Comparison of ENCODE assay signal across 9 cellular contexts in the genomic region with DNA sequence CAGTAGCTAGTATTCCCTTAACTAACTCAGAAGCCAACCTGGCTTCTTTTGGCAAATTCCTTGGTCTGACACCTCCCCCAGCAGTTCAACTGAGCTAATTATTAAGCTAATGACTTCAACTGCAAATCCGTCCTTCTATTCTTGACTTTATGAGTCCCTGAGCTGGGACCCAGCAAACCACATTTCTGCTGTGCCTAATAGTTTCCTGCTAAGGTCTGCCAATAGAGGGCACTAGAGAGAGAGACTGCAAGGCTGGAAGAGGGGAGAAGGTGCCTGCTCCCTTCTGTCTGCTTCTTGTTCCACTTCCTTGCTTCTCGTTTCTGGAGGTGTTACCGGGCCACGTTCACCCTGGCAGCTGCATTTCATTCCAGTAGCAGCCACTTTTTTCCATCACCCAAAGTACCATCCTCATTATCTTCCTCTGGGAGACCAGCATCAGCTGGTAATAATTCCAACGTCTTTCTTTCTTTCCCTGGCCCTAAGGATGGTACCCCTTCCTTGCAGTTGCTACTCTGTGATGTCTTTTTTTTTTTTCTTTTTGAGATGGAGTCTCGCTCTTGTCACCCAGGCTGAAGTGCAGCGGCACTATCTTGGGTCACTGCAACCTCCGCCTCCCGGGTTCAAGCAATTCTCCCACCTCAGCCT.
DNase-seq lines count a peak whose midpoint lies in the region; ATAC-seq, FAIRE-seq and TF ChIP-seq lines count a peak whose summit lies in the region.
"Had no signal": no experiment of that assay in that cellular context is flagged by ENCODE, and none has a peak within 500 bp of the region (broad histone marks: within the 10 kb centered on the region; RNA-seq: fewer than 3 reads in every experiment).

No MANE protein-coding gene starts in this region.

- FAIRE-seq in HepG2 (lab: Jason Lieb, UNC): peak; percentile 92

- no peak for TF ChIP-seq POLR2A in HepG2 (IDR thresholded peaks at IDR 0.05; ENCODE audit: insufficient read depth in 1 of 2, low read depth in 2 of 2, low read length in 2 of 2)
- no peak for TF ChIP-seq POLR2A in vagina (IDR thresholded peaks at IDR 0.05)

- H3K9me2 ChIP-seq in OCI-LY1 (ENCODE audit: low read depth, low read length): no peaks in the 10 kb centered on the region

- H3K36me3 Mint-ChIP-seq in activated T-helper 2 cell treated with anti-CD3 and anti-CD28 coated beads, Interferon-gamma antibody, Interleukin-2, Interleukin-4, amounts not matched to agents 10 μg/mL and 5 μg/mL and 100 μg/mL, durations not matched to agents 14 hours and 24 hours and 36 hours (ENCODE audit: low read depth): no peaks in the 10 kb centered on the region
- H3K36me3 Mint-ChIP-seq: IgD-negative memory B cell had no signal

- no peak for TF ChIP-seq EP300 in HepG2 (IDR thresholded peaks at IDR 0.05; ENCODE audit: low read depth in 2 of 2, low read length in 2 of 2)
- TF ChIP-seq EP300 in HepG2 (CRISPR knock-in tag; IDR thresholded peaks at IDR 0.05; ENCODE audit: borderline replicate concordance): no peak

- H3K36me3 ChIP-seq in OCI-LY1 (ENCODE audit: insufficient read depth, low read length) (no peaks in the 10 kb centered on the region), HepG2 (replicated peaks in 1 of 2; ENCODE audit: control insufficient read depth in 1 of 2, insufficient read depth in 2 of 2, low read length in 2 of 2) (no peaks in the 10 kb centered on the region), vagina (no peaks in the 10 kb centered on the region)

- TF ChIP-seq RAD21 in HepG2 (CRISPR knock-in tag; IDR thresholded peaks at IDR 0.05): no peak

- H3K4me3 Mint-ChIP-seq in activated T-helper 2 cell treated with anti-CD3 and anti-CD28 coated beads, Interferon-gamma antibody, Interleukin-2, Interleukin-4, amounts not matched to agents 10 μg/mL and 5 μg/mL and 100 μg/mL, durations not matched to agents 14 hours and 24 hours and 36 hours (ENCODE audit: low read depth): no peak overlapping the region

- H2AFZ ChIP-seq in OCI-LY1 (ENCODE audit: low read length) (no peak overlapping the region), HepG2 (ENCODE audit: low read length) (no peak overlapping the region)

- BruUV-seq in HepG2 (replicated peaks; lab: Mats Ljungman, UMichigan): no TSS peak

- no peaks in the 10 kb centered on the region for H3F3A ChIP-seq in OCI-LY1 (ENCODE audit: insufficient read depth, low read length)

- no peaks in the 10 kb centered on the region for H3K27me3 ChIP-seq in OCI-LY1 (ENCODE audit: insufficient read depth, low read length)
- H3K27me3 ChIP-seq in HepG2 (ENCODE audit: control insufficient read depth in 1 of 2, insufficient read depth in 2 of 2, low read length in 2 of 2): peaks cover 0 to 12% of the 10 kb centered on the region in 2 experiments; a peak in 2 of 5 replicates
- H3K27me3 ChIP-seq in vagina: no peaks in the 10 kb centered on the region

- H3K4me2 ChIP-seq in OCI-LY1 (ENCODE audit: low read length): no peak overlapping the region
- no peak overlapping the region for H3K4me2 ChIP-seq in HepG2 (ENCODE audit: low read depth, low read length)

- H3K27ac ChIP-seq in OCI-LY1 (ENCODE audit: low read depth, low read length, poor library complexity, severe bottlenecking): no peak overlapping the region
- H3K27ac ChIP-seq in coronary artery: no peak overlapping the region
- no peak overlapping the region for H3K27ac ChIP-seq in HepG2 (ENCODE audit: extremely low read length, insufficient read depth, low read length)
- peak overlapping the region; percentile 88 for H3K27ac ChIP-seq in vagina

- peak; percentile 92 for ATAC-seq in HepG2

- H3K4me3 ChIP-seq in AG10803 (ENCODE audit: low read length) (no peak overlapping the region), OCI-LY1 (ENCODE audit: low read depth, low read length, poor library complexity, severe bottlenecking) (no peak overlapping the region), coronary artery (no peak overlapping the region), HepG2 (replicated peaks in 1 of 3; ENCODE audit: insufficient read depth in 1 of 3, low read depth in 2 of 3, low read length in 3 of 3) (no peak overlapping the region), vagina (no peak overlapping the region)

- in situ Hi-C loops in HepG2 (cut with HindIII; ENCODE audit: extremely low pct_ligation_motif_present, low pct_unique_long_range_greater_than_20kb): no loop called here

- no peaks in the 10 kb centered on the region for H3K9me3 Mint-ChIP-seq in activated T-helper 2 cell treated with anti-CD3 and anti-CD28 coated beads, Interferon-gamma antibody, Interleukin-2, Interleukin-4, amounts not matched to agents 10 μg/mL and 5 μg/mL and 100 μg/mL, durations not matched to agents 14 hours and 24 hours and 36 hours

- H3K9me3 ChIP-seq in OCI-LY1 (ENCODE audit: low read length) (no peaks in the 10 kb centered on the region), HepG2 (ENCODE audit: low read length) (no peaks in the 10 kb centered on the region), vagina (no peaks in the 10 kb centered on the region)

- intact Hi-C loops in HepG2 (cut with micrococcal nuclease; ENCODE audit: unreplicated experiment): loop anchor here (1.0 kb wide), 1 partner anchor 62 kb away; no protein-coding TSS in a partner anchor
- intact Hi-C loops in vagina (cut with DNase I): no loop called here
- intact Hi-C loops in activated T-helper 2 cell treated with anti-CD3 and anti-CD28 coated beads, Interferon-gamma antibody, Interleukin-2, Interleukin-4, amounts not matched to agents 10 μg/mL and 5 μg/mL and 100 μg/mL, durations not matched to agents 14 hours and 24 hours and 36 hours (cut with micrococcal nuclease): loop anchor here (1.0 to 5.0 kb wide), 2 partner anchors 62 to 106 kb away; no protein-coding TSS in a partner anchor

- H3K9ac ChIP-seq in OCI-LY1 (ENCODE audit: low read length) (no peak overlapping the region), HepG2 (ENCODE audit: insufficient read depth, low read depth, low read length) (no peak overlapping the region)

- H3K27me3 Mint-ChIP-seq in activated T-helper 2 cell treated with anti-CD3 and anti-CD28 coated beads, Interferon-gamma antibody, Interleukin-2, Interleukin-4, amounts not matched to agents 10 μg/mL and 5 μg/mL and 100 μg/mL, durations not matched to agents 14 hours and 24 hours and 36 hours (ENCODE audit: low read depth): peaks cover 6% of the 10 kb centered on the region

- POLR2A ChIA-PET in HepG2 (lab: Yijun Ruan, JAX): no interaction called here

- WGBS in HepG2 (ENCODE audit: low lambda C conversion rate): 38% methylated on average over 9 of the region's 9 CpGs

- CTCF ChIA-PET in HepG2 (lab: Yijun Ruan, JAX; ENCODE audit: low intra/inter-chr PET ratio, low total read pairs): interaction anchor here (1.5 kb wide), 1 partner anchor 63 kb away, joined by 9 read pairs; no protein-coding TSS in a partner anchor

- DNase-seq in AG10803 (ENCODE audit: low read depth): peak; percentile 66
- peak; percentile 44 for DNase-seq in HPDE6-E6E7 (ENCODE audit: extremely low spot score)
- no peak for DNase-seq in coronary artery (ENCODE audit: low spot score)
- DNase-seq in HepG2 (ENCODE audit: low spot score): peak; percentile 59
- no peak for DNase-seq in vagina (ENCODE audit: extremely low spot score in 2 of 2)
- DNase-seq in activated T-helper 2 cell treated with anti-CD3 and anti-CD28 coated beads, Interferon-gamma antibody, Interleukin-2, Interleukin-4, amounts not matched to agents 10 μg/mL and 5 μg/mL and 100 μg/mL, durations not matched to agents 14 hours and 24 hours and 36 hours (ENCODE audit: low spot score): no peak

- H4K20me1 ChIP-seq in OCI-LY1 (ENCODE audit: insufficient read depth, low read length) (no peaks in the 10 kb centered on the region), HepG2 (ENCODE audit: insufficient read depth, low read length) (no peaks in the 10 kb centered on the region)

- no peaks in the 10 kb centered on the region for H3K4me1 ChIP-seq in OCI-LY1 (ENCODE audit: insufficient read depth, low read length, severe bottlenecking)
- peaks cover 9% of the 10 kb centered on the region for H3K4me1 ChIP-seq in HepG2 (ENCODE audit: insufficient read depth, low read length)
- H3K4me1 ChIP-seq in vagina: peaks cover 38% of the 10 kb centered on the region

- TF ChIP-seq CTCF in AG10803 (conservative IDR thresholded peaks at IDR 0.05; ENCODE audit: low read length) (peak; percentile 89), GM12872 (IDR thresholded peaks at IDR 0.05; ENCODE audit: insufficient read depth, low read depth, low read length) (peak; percentile 90), OCI-LY1 (IDR thresholded peaks at IDR 0.05; ENCODE audit: low read length) (peak; percentile 75), coronary artery (IDR thresholded peaks at IDR 0.05) (peak; percentile 59), HepG2 (CRISPR knock-in tag; IDR thresholded peaks at IDR 0.05) (peak; percentile 82), vagina (IDR thresholded peaks at IDR 0.05) (peak; percentile 20 to 59 (median 39))

- H3K79me2 ChIP-seq in OCI-LY1 (ENCODE audit: insufficient read depth, low read length) (no peaks in the 10 kb centered on the region), HepG2 (ENCODE audit: insufficient read depth, low read length) (no peaks in the 10 kb centered on the region)

- H3K4me1 Mint-ChIP-seq in activated T-helper 2 cell treated with anti-CD3 and anti-CD28 coated beads, Interferon-gamma antibody, Interleukin-2, Interleukin-4, amounts not matched to agents 10 μg/mL and 5 μg/mL and 100 μg/mL, durations not matched to agents 14 hours and 24 hours and 36 hours (ENCODE audit: low read depth): no peaks in the 10 kb centered on the region
- H3K4me1 Mint-ChIP-seq: IgD-negative memory B cell had no signal

- no peak overlapping the region for H3K27ac Mint-ChIP-seq in activated T-helper 2 cell treated with anti-CD3 and anti-CD28 coated beads, Interferon-gamma antibody, Interleukin-2, Interleukin-4, amounts not matched to agents 10 μg/mL and 5 μg/mL and 100 μg/mL, durations not matched to agents 14 hours and 24 hours and 36 hours
- H3K27ac Mint-ChIP-seq: IgD-negative memory B cell had no signal

TF ChIP-seq in HepG2, 621 proteins besides CTCF, POLR2A, EP300 and RAD21 (continues in another document):
- peak; percentile 43 for TF ChIP-seq STAG1 (CRISPR knock-in tag; IDR thresholded peaks at IDR 0.05)
- no peak for TF ChIP-seq CBFB (CRISPR knock-in tag; IDR thresholded peaks at IDR 0.05)
- TF ChIP-seq, protein P1, sequence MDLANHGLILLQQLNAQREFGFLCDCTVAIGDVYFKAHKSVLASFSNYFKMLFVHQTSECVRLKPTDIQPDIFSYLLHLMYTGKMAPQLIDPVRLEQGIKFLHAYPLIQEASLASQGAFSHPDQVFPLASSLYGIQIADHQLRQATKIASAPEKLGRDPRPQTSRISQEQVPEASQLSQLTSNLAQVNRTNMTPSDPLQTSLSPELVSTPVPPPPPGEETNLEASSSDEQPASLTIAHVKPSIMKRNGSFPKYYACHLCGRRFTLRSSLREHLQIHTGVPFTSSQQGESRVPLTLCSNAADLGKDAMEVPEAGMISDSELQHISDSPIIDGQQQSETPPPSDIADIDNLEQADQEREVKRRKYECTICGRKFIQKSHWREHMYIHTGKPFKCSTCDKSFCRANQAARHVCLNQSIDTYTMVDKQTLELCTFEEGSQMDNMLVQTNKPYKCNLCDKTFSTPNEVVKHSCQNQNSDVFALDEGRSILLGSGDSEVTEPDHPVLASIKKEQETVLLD (CRISPR knock-in tag; IDR thresholded peaks at IDR 0.05; ENCODE audit: low read depth): no peak
- peak; percentile 30 for TF ChIP-seq XRCC5 (optimal IDR thresholded peaks at IDR 0.05; ENCODE audit: low read length)
- TF ChIP-seq GATA4 (IDR thresholded peaks at IDR 0.05; ENCODE audit: borderline replicate concordance, low read depth): no peak

Comparison
In these comparisons a context has a peak if more than half of its experiments do, and no peak if none do; other contexts are left out.
1. DNase-seq: peak in AG10803 (single experiment), HPDE6-E6E7 (single experiment) and HepG2 (single experiment); none in coronary artery (single experiment), vagina (0 of 2) and activated T-helper 2 cell treated with anti-CD3 and anti-CD28 coated beads, Interferon-gamma antibody, Interleukin-2, Interleukin-4, amounts not matched to agents 10 μg/mL and 5 μg/mL and 100 μg/mL, durations not matched to agents 14 hours and 24 hours and 36 hours (single experiment).
2. CTCF ChIP-seq: peak in every context shown above with its lines; median percentile 90 in GM12872; 89 in AG10803; 82 in HepG2; 75 in OCI-LY1; 59 in coronary artery; 39 in vagina.